In genomic region chr15:59687831-59688230, GRCh38 we compare ENCODE assay signal across 8 cellular contexts. TPM values are rescaled to one million over a fixed set of nuclear protein-coding genes. Genes with fewer than 3 reads are reported as not detected.
DNase-seq lines count a peak whose midpoint lies in the region; ATAC-seq, FAIRE-seq and TF ChIP-seq lines count a peak whose summit lies in the region.

No MANE protein-coding gene starts in this region.

- H3K4me1 ChIP-seq in A549 (peaks cover 29% of the 10 kb centered on the region), OCI-LY7 (ENCODE audit: insufficient read depth, low read length, poor library complexity, severe bottlenecking) (peaks cover 53% of the 10 kb centered on the region), mesendoderm (ENCODE audit: control insufficient read depth, low read depth, low read length) (peaks cover 2% of the 10 kb centered on the region)

- ATAC-seq in A549 (no peak), HG03025 (IDR thresholded peaks at IDR 0.05; ENCODE audit: low FRiP score, unreplicated experiment) (no peak)

- no peak overlapping the region for H2BK120ac ChIP-seq in mesendoderm (ENCODE audit: low read depth, low read length)

- no peak overlapping the region for H2BK15ac ChIP-seq in mesendoderm (replicated peaks; ENCODE audit: low read depth)

- H2AK5ac ChIP-seq in mesendoderm (ENCODE audit: low read length), result no peak overlapping the region

- 10% methylated on average over 5 of the region's 5 CpGs for WGBS in A549 (ENCODE audit: missing lambda C conversion rate)
- no CpG with 5 or more reads among the region's 5 CpGs for WGBS in mesendoderm (ENCODE audit: extremely low coverage, insufficient coverage, low lambda C conversion rate)

- CTCF ChIA-PET in A549 (lab: Yijun Ruan, JAX) (interaction anchor here (2.0 to 6.3 kb wide), 2 partner anchors 155 to 638 kb away, joined by 4 to 132 read pairs; no protein-coding TSS in a partner anchor), OCI-LY7 (lab: Charles Lee; ENCODE audit: unreplicated experiment) (interaction anchor here (0.7 kb wide), 1 partner anchor 36 kb away, joined by 3 read pairs; no protein-coding TSS in a partner anchor)

- intact Hi-C loops in OCI-LY7 (cut with micrococcal nuclease; ENCODE audit: unreplicated experiment), result loop anchor here (1.0 to 5.0 kb wide), 5 partner anchors 31 to 755 kb away; partner anchors contain the start of genes GTF2A2 and SLTM

- H3K27ac ChIP-seq in A549, result peak overlapping the region; percentile 94 to 97; a peak in 5 of 6 replicates
- peak overlapping the region; percentile 95 for H3K27ac ChIP-seq in OCI-LY7 (ENCODE audit: low read depth, low read length, poor library complexity, severe bottlenecking)
- no peak overlapping the region for H3K27ac ChIP-seq in mesendoderm (ENCODE audit: low read depth, low read length)

- TSS peak; percentile 51 for BruUV-seq in OCI-LY7 (replicated peaks; lab: Mats Ljungman, UMichigan)

- no peaks in the 10 kb centered on the region for H3K27me3 ChIP-seq in mesendoderm (ENCODE audit: insufficient read depth, low read length, poor library complexity)

- in situ Hi-C loops in G401 (cut with HindIII; ENCODE audit: low sequenced_read_pairs), result no loop called here

- POLR2A ChIA-PET in A549 (lab: Yijun Ruan, JAX) (interaction anchor here (1.0 to 1.8 kb wide), 3 partner anchors 9 to 721 kb away, joined by 4 to 13 read pairs (median 4); partner anchors contain the start of gene GTF2A2), OCI-LY7 (lab: Charles Lee) (interaction anchor here (0.7 to 1.4 kb wide), 3 partner anchors 10 to 171 kb away, joined by 3 to 4 read pairs (median 3); no protein-coding TSS in a partner anchor)

- no peak overlapping the region for H2BK5ac ChIP-seq in mesendoderm (ENCODE audit: low read length)

- no peak for FAIRE-seq in A549 (lab: Jason Lieb, UNC)

- TF ChIP-seq POLR2A in A549 (IDR thresholded peaks at IDR 0.05; ENCODE audit: low read length), result no peak

- no peak overlapping the region for H3K4ac ChIP-seq in mesendoderm (ENCODE audit: low read depth, low read length)

- H3K23ac ChIP-seq in mesendoderm (ENCODE audit: low read length), result no peak overlapping the region

- TF ChIP-seq EP300 in A549 (IDR thresholded peaks at IDR 0.05), result no peak

- TF ChIP-seq RAD21 in A549 (conservative IDR thresholded peaks at IDR 0.05 in 1 of 2, IDR thresholded peaks at IDR 0.05 in 1 of 2), result no peak

- H2AFZ ChIP-seq in OCI-LY7 (ENCODE audit: low read length), result no peak overlapping the region; the same call in 1 of the 2 replicates

- H4K8ac ChIP-seq in mesendoderm (ENCODE audit: low read depth, low read length), result no peak overlapping the region

- TF ChIP-seq CTCF in A549 (IDR thresholded peaks at IDR 0.05) (no peak), GM12865 (IDR thresholded peaks at IDR 0.05; ENCODE audit: insufficient read depth, low read depth, low read length, missing control alignments) (no peak), OCI-LY7 (conservative IDR thresholded peaks at IDR 0.05; ENCODE audit: low read length) (no peak; the same call in 1 of the 2 replicates)

- H3K36me3 ChIP-seq in OCI-LY7 (ENCODE audit: insufficient read depth, low read length) (peaks cover 41% of the 10 kb centered on the region), mesendoderm (ENCODE audit: control insufficient read depth, insufficient read depth, low read length) (no peaks in the 10 kb centered on the region)

- no peak overlapping the region for H4K5ac ChIP-seq in mesendoderm (ENCODE audit: low read length)

- H3K79me2 ChIP-seq in OCI-LY7 (ENCODE audit: insufficient read depth, low read depth, low read length), result peaks cover 62% of the 10 kb centered on the region
- H3K79me2 ChIP-seq in mesendoderm (ENCODE audit: control insufficient read depth, insufficient read depth, low read length), result peaks cover 35% of the 10 kb centered on the region

- H3K4me3 ChIP-seq in A549, result peak overlapping the region; percentile 80
- peak overlapping the region; percentile 99 for H3K4me3 ChIP-seq in GM12865 (ENCODE audit: low read depth, low read length)
- H3K4me3 ChIP-seq in OCI-LY7 (ENCODE audit: low read depth, low read length, poor library complexity, severe bottlenecking), result peak overlapping the region; percentile 97
- no peak overlapping the region for H3K4me3 ChIP-seq in mesendoderm (ENCODE audit: low read length)

- H4K20me1 ChIP-seq in OCI-LY7 (ENCODE audit: insufficient read depth, low read length), result peaks cover 36% of the 10 kb centered on the region

- no peak overlapping the region for H3K18ac ChIP-seq in mesendoderm (ENCODE audit: low read length)

- H3K4me2 ChIP-seq in A549, result peak overlapping the region; percentile 92
- peak overlapping the region; percentile 99 for H3K4me2 ChIP-seq in OCI-LY7 (ENCODE audit: low read length)
- H3K4me2 ChIP-seq in mesendoderm (ENCODE audit: low read length), result peak overlapping the region; percentile 67

- peak overlapping the region; percentile 65 for H3K9ac ChIP-seq in mesendoderm (ENCODE audit: low read length)

- no peak overlapping the region for H3K56ac ChIP-seq in mesendoderm (ENCODE audit: low read length)

- no peak for DNase-seq in A549 (ENCODE audit: low read depth in 1 of 2, low spot score in 1 of 2)
- DNase-seq in GM12865 (ENCODE audit: low read depth), result peak; percentile 66
- DNase-seq in OCI-LY7 (ENCODE audit: low spot score), result peak; percentile 87
- peak; percentile 51 for DNase-seq in central memory CD4-positive, alpha-beta T cell
- DNase-seq in mesendoderm, result no peak
- no peak for DNase-seq in mesenteric fat pad (ENCODE audit: low spot score)
- no peak for DNase-seq in G401 (ENCODE audit: low spot score)

- H3K79me1 ChIP-seq in mesendoderm (ENCODE audit: low read length), result peaks cover 5% of the 10 kb centered on the region

- H3K9me3 ChIP-seq in A549 (no peaks in the 10 kb centered on the region), OCI-LY7 (ENCODE audit: low read length) (no peaks in the 10 kb centered on the region; the same call in 1 of the 2 replicates)

- no peaks in the 10 kb centered on the region for H3K9me2 ChIP-seq in OCI-LY7 (ENCODE audit: insufficient read depth, low read length)

TF ChIP-seq in A549, 52 proteins besides CTCF, POLR2A, EP300 and RAD21 (continues in another document):
- TF ChIP-seq KDM1A (IDR thresholded peaks at IDR 0.05; ENCODE audit: low read depth) (no peak), HDAC2 (IDR thresholded peaks at IDR 0.05) (no peak), NR3C1 (IDR thresholded peaks at IDR 0.05) (no peak), USF2 (IDR thresholded peaks at IDR 0.05) (no peak), JUNB (IDR thresholded peaks at IDR 0.05) (no peak), TP53 (CRISPR knock-in tag; IDR thresholded peaks at IDR 0.05) (no peak), EHMT2 (IDR thresholded peaks at IDR 0.05; ENCODE audit: low read depth) (no peak), HMGXB4 (CRISPR knock-in tag; IDR thresholded peaks at IDR 0.05; ENCODE audit: borderline replicate concordance) (no peak), HES2 (IDR thresholded peaks at IDR 0.05) (no peak), SREBF2 (IDR thresholded peaks at IDR 0.05) (no peak), CEBPB (IDR thresholded peaks at IDR 0.05) (no peak), FOSL2 (IDR thresholded peaks at IDR 0.05) (no peak), FOSL2 (CRISPR knock-in tag; IDR thresholded peaks at IDR 0.05) (no peak), SMC3 (IDR thresholded peaks at IDR 0.05) (no peak)

RNA-seq across cellular contexts. Expression of gene BNIP2, which starts 1.3 kb away (rescaled TPM):
- 93.6 and 146 TPM in 2 replicates for polyA plus RNA-seq in A549 (2011; rRNA removed)
- 70.7 and 79.3 TPM in 2 replicates for polyA plus RNA-seq in A549 (2012; cell fraction: cytosol; rRNA removed)
- polyA plus RNA-seq in A549 (2012; cell fraction: nucleus; rRNA removed), result 35.6 and 40.7 TPM in 2 replicates
- 90.8 to 107 TPM (median 101 TPM) in 3 replicates for polyA plus RNA-seq in A549 (2017; fragmentation: RNase III; extraction: RNeasy Plus Mini Kit Qiagen cat#74134 plus additional on column Dnase treatment)
- polyA minus RNA-seq in A549 (2011; rRNA and poly(A)+ RNA removed), result 23.4 and 24.4 TPM in 2 replicates
- 65.3 and 107 TPM in 2 replicates for total RNA-seq in OCI-LY7 (2014; rRNA removed; shearing (Covaris generic))
- 108 and 122 TPM in 2 replicates for total RNA-seq in OCI-LY7 (2022)
- polyA plus RNA-seq in mesendoderm (2013, experiment 1 of 2), result 27.4 TPM
- polyA plus RNA-seq in mesendoderm (2013, experiment 2 of 2), result 28.2 TPM
- total RNA-seq in mesenteric fat pad, result 96.4 TPM
- total RNA-seq in G401 (2014; rRNA removed; shearing (Covaris generic)), result 38.0 and 66.2 TPM in 2 replicates

RNA-seq across cellular contexts. Expression of gene GTF2A2, which starts 30.5 kb away (rescaled TPM):
- 137 and 220 TPM in 2 replicates for polyA plus RNA-seq in A549 (2011; rRNA removed)
- polyA plus RNA-seq in A549 (2012; cell fraction: cytosol; rRNA removed), result 74.0 and 85.5 TPM in 2 replicates
- polyA plus RNA-seq in A549 (2012; cell fraction: nucleus; rRNA removed), result 44.3 and 45.3 TPM in 2 replicates
- 259 to 282 TPM (median 267 TPM) in 3 replicates for polyA plus RNA-seq in A549 (2017; fragmentation: RNase III; extraction: RNeasy Plus Mini Kit Qiagen cat#74134 plus additional on column Dnase treatment)
- 18.5 and 19.0 TPM in 2 replicates for polyA minus RNA-seq in A549 (2011; rRNA and poly(A)+ RNA removed)
- total RNA-seq in OCI-LY7 (2014; rRNA removed; shearing (Covaris generic)), result 50.5 and 69.3 TPM in 2 replicates
- total RNA-seq in OCI-LY7 (2022), result 138 and 139 TPM in 2 replicates
- polyA plus RNA-seq in mesendoderm (2013, experiment 1 of 2), result 269 TPM
- 266 TPM for polyA plus RNA-seq in mesendoderm (2013, experiment 2 of 2)
- 94.7 TPM for total RNA-seq in mesenteric fat pad
- 81.6 and 111 TPM in 2 replicates for total RNA-seq in G401 (2014; rRNA removed; shearing (Covaris generic))

Comparison
In these comparisons a context has a peak if more than half of its experiments do, and no peak if none do; other contexts are left out.
1. DNase-seq: peak in GM12865 (single experiment), OCI-LY7 (single experiment) and central memory CD4-positive, alpha-beta T cell (single experiment); none in A549 (0 of 2), mesendoderm (single experiment), mesenteric fat pad (single experiment) and G401 (single experiment).
2. Peak in every context shown above with its lines, with median percentiles within 50 percentile points of each other: H3K4me2 ChIP-seq.